Comparison of ENCODE assay signal across 18 cellular contexts in genomic region chr1:60716472-60716871, GRCh38.
A peak's percentile ranks its signal among the peaks of the same experiment; 100 is the strongest.
DNase-seq lines count a peak whose midpoint lies in the region; ATAC-seq and TF ChIP-seq lines count a peak whose summit lies in the region.
"Had no signal": no experiment of that assay in that cellular context is flagged by ENCODE, and none has a peak within 500 bp of the region (broad histone marks: within the 10 kb centered on the region; RNA-seq: fewer than 3 reads in every experiment).

No MANE protein-coding gene starts in this region.

- H3K27ac Mint-ChIP-seq in WTC11 = no peak overlapping the region
- H3K27ac Mint-ChIP-seq: CD14-positive monocyte; CD4-positive, alpha-beta memory T cell; CD4-positive, CD25-positive, alpha-beta regulatory T cell; CD8-positive, alpha-beta memory T cell had no signal

- H3K4me3 Mint-ChIP-seq in WTC11 = no peak overlapping the region
- H3K4me3 Mint-ChIP-seq: CD14-positive monocyte; CD4-positive, alpha-beta memory T cell; CD4-positive, CD25-positive, alpha-beta regulatory T cell; CD8-positive, alpha-beta memory T cell had no signal

- TF ChIP-seq CTCF in WTC11 (IDR thresholded peaks at IDR 0.05) (no peak), testis (IDR thresholded peaks at IDR 0.05) (no peak)

- intact Hi-C loops in testis (cut with DNase I; ENCODE audit: low total_unique reads) = no loop called here

- H3K27me3 Mint-ChIP-seq in WTC11 (ENCODE audit: low read depth) = no peaks in the 10 kb centered on the region
- H3K27me3 Mint-ChIP-seq: CD4-positive, alpha-beta memory T cell; CD4-positive, CD25-positive, alpha-beta regulatory T cell; CD8-positive, alpha-beta memory T cell had no signal

- peak; percentile 7 for DNase-seq in H7
- DNase-seq in WTC11 (ENCODE audit: low spot score) = no peak
- DNase-seq in testis = peak; percentile 83
- no peak for DNase-seq in COLO668 (lab: John Stamatoyannopoulos, UW; ENCODE audit: unreplicated experiment)
- DNase-seq: 8988T; ACHN; BE2C; C1 segment of cervical spinal cord; Caco-2; Calu3; CD4-positive, alpha-beta memory T cell; CD4-positive, CD25-positive, alpha-beta regulatory T cell; CD8-positive, alpha-beta memory T cell; DMS79 treated with DMSO at 0.1 percent for 48 hours; GF-D8 had no signal

- no peaks in the 10 kb centered on the region for H3K9me3 ChIP-seq in testis
- H3K9me3 ChIP-seq: BE2C, Caco-2 had no signal

- H3K4me3 ChIP-seq in H7 (ENCODE audit: insufficient read depth, low read depth, low read length) = no peak overlapping the region
- H3K4me3 ChIP-seq in testis = no peak overlapping the region
- H3K4me3 ChIP-seq: BLaER1 had no signal

- no peaks in the 10 kb centered on the region for H3K36me3 Mint-ChIP-seq in WTC11
- H3K36me3 Mint-ChIP-seq: CD14-positive monocyte; CD4-positive, alpha-beta memory T cell; CD4-positive, CD25-positive, alpha-beta regulatory T cell; CD8-positive, alpha-beta memory T cell had no signal

- no peaks in the 10 kb centered on the region for H3K36me3 ChIP-seq in H7 (replicated peaks; ENCODE audit: control insufficient read depth, insufficient read depth, low read length)
- H3K36me3 ChIP-seq in testis (ENCODE audit: low read depth, missing control alignments) = no peaks in the 10 kb centered on the region
- H3K36me3 ChIP-seq: BE2C, BLaER1 had no signal

- no peaks in the 10 kb centered on the region for H3K27me3 ChIP-seq in H7 (ENCODE audit: control insufficient read depth, insufficient read depth, low read length)
- no peaks in the 10 kb centered on the region for H3K27me3 ChIP-seq in testis
- H3K27me3 ChIP-seq: BE2C, BLaER1 had no signal

- POLR2A ChIA-PET in WTC11 (lab: Charles Lee) = no interaction called here

- CTCF ChIA-PET in WTC11 (lab: Charles Lee) = no interaction called here

- H3K9me3 Mint-ChIP-seq in WTC11 = peaks cover 7% of the 10 kb centered on the region; the same call in 1 of the 2 replicates

- no peak for ATAC-seq in WTC11
- ATAC-seq in GM18517 (IDR thresholded peaks at IDR 0.05; ENCODE audit: unreplicated experiment) = no peak

- H3K4me1 Mint-ChIP-seq in WTC11 = no peaks in the 10 kb centered on the region
- H3K4me1 Mint-ChIP-seq: CD14-positive monocyte; CD4-positive, alpha-beta memory T cell; CD4-positive, CD25-positive, alpha-beta regulatory T cell; CD8-positive, alpha-beta memory T cell had no signal

- no peaks in the 10 kb centered on the region for H3K4me1 ChIP-seq in testis
- H3K4me1 ChIP-seq: BE2C, BLaER1, Caco-2 had no signal

- no peak for TF ChIP-seq POLR2A in testis (IDR thresholded peaks at IDR 0.05)

- 25 to 40% methylated on average over 3 of the region's 3 CpGs for WGBS in testis, 2 donors

- H3K27ac ChIP-seq in testis = no peak overlapping the region
- H3K27ac ChIP-seq: BLaER1 had no signal

TF ChIP-seq in WTC11, 78 proteins besides CTCF, POLR2A, EP300 and RAD21:
- peak; percentile 82 for TF ChIP-seq HMGA2 (CRISPR knock-in tag; IDR thresholded peaks at IDR 0.05)
- no peak for TF ChIP-seq E2F4 (CRISPR knock-in tag; IDR thresholded peaks at IDR 0.05; ENCODE audit: borderline replicate concordance, low read depth)

Comparison
In these comparisons a context has a peak if more than half of its experiments do, and no peak if none do; other contexts are left out.
1. DNase-seq: peak in H7 (single experiment) and testis (single experiment); none in WTC11 (single experiment) and COLO668 (single experiment).